In genomic region chr13:40764587-40765403, GRCh38 we compare ENCODE assay signal across 11 cellular contexts. TPM values are rescaled to one million over a fixed set of nuclear protein-coding genes. Genes with fewer than 3 reads are reported as not detected.
A peak's percentile ranks its signal among the peaks of the same experiment; 100 is the strongest.
DNase-seq lines count a peak whose midpoint lies in the region; ATAC-seq lines count a peak whose summit lies in the region.
"Had no signal": no experiment of that assay in that cellular context is flagged by ENCODE, and none has a peak within 500 bp of the region (broad histone marks: within the 10 kb centered on the region; RNA-seq: fewer than 3 reads in every experiment).

No MANE protein-coding gene starts in this region.

- POLR2A ChIA-PET in naive thymus-derived CD4-positive, alpha-beta T cell (lab: Charles Lee) = interaction anchor here (0.5 kb wide), 1 partner anchor 317 kb away, joined by 3 read pairs; no protein-coding TSS in a partner anchor

- peaks cover 20 to 56% (median 51%) of the 10 kb centered on the region in 7 donors for H3K4me1 Mint-ChIP-seq in naive thymus-derived CD4-positive, alpha-beta T cell

- no peak overlapping the region for H3K27ac ChIP-seq in naive thymus-derived CD4-positive, alpha-beta T cell (ENCODE audit: low read depth, low read length)
- H3K27ac ChIP-seq: left ventricle myocardium inferior, prostate gland had no signal

- intact Hi-C loops in naive thymus-derived CD4-positive, alpha-beta T cell (cut with micrococcal nuclease) = no loop called here

- H3K4me3 Mint-ChIP-seq in naive thymus-derived CD4-positive, alpha-beta T cell = peak overlapping the region in 3 of 10 donors; percentile 0 to 23 (median 4)

- peaks cover 0 to 13% (median 3%) of the 10 kb centered on the region in 3 experiments for H3K36me3 ChIP-seq in naive thymus-derived CD4-positive, alpha-beta T cell (ENCODE audit: control insufficient read depth in 2 of 3, insufficient read depth in 3 of 3, low read length in 3 of 3)
- H3K36me3 ChIP-seq: prostate gland had no signal

- peaks cover 4% of the 10 kb centered on the region in 2 donors for H3K4me1 ChIP-seq in naive thymus-derived CD4-positive, alpha-beta T cell (ENCODE audit: control insufficient read depth in 2 of 2, insufficient read depth in 2 of 2, low read length in 2 of 2)
- H3K4me1 ChIP-seq: prostate gland had no signal

- no peak overlapping the region for H3K4me3 ChIP-seq in naive thymus-derived CD4-positive, alpha-beta T cell (ENCODE audit: low read length)
- H3K4me3 ChIP-seq: left ventricle myocardium inferior, prostate gland had no signal

- H3K27me3 ChIP-seq in naive thymus-derived CD4-positive, alpha-beta T cell (ENCODE audit: control insufficient read depth in 2 of 2, insufficient read depth in 2 of 2, low read length in 2 of 2) = no peaks in the 10 kb centered on the region

- no peaks in the 10 kb centered on the region for H3K9me3 ChIP-seq in naive thymus-derived CD4-positive, alpha-beta T cell (ENCODE audit: control insufficient read depth in 2 of 3, low read length in 3 of 3)
- H3K9me3 ChIP-seq: left ventricle myocardium inferior, prostate gland had no signal

- peak overlapping the region in 5 of 9 donors; percentile 23 to 68 (median 49) for H3K27ac Mint-ChIP-seq in naive thymus-derived CD4-positive, alpha-beta T cell

- H3K36me3 Mint-ChIP-seq in naive thymus-derived CD4-positive, alpha-beta T cell = peaks cover 0 to 12% (median 0%) of the 10 kb centered on the region in 5 donors

- no peaks in the 10 kb centered on the region for H3K9me3 Mint-ChIP-seq in naive thymus-derived CD4-positive, alpha-beta T cell

- CTCF ChIA-PET in naive thymus-derived CD4-positive, alpha-beta T cell (lab: Charles Lee) = no interaction called here

- ATAC-seq in HG03045 (IDR thresholded peaks at IDR 0.05; ENCODE audit: unreplicated experiment) = peak; percentile 59
- ATAC-seq in naive thymus-derived CD4-positive, alpha-beta T cell = peak; percentile 79
- no peak for ATAC-seq in HG02759 (IDR thresholded peaks at IDR 0.05; ENCODE audit: unreplicated experiment)

- DNase-seq in EH (ENCODE audit: low read depth) (peak; percentile 1), MV-4-11 (lab: John Stamatoyannopoulos, UW) (no peak), kidney glomerular epithelial cell (lab: John Stamatoyannopoulos, UW) (no peak), NCI-H524 (lab: John Stamatoyannopoulos, UW) (no peak)
- peak; percentile 17 for DNase-seq in activated naive CD4-positive, alpha-beta T cell treated with anti-CD3 and anti-CD28 coated beads, Interleukin-2, amount 50 U/mL, for 16 hours
- peak in 2 of 9 donors; percentile 21 to 42 for DNase-seq in naive thymus-derived CD4-positive, alpha-beta T cell
- DNase-seq: left ventricle myocardium inferior, NCI-H1417 treated with DMSO at 0.1 percent for 48 hours had no signal

- no peaks in the 10 kb centered on the region for H3K27me3 Mint-ChIP-seq in naive thymus-derived CD4-positive, alpha-beta T cell

RNA-seq across cellular contexts. Expression of gene MRPS31, which starts 6.2 kb away (rescaled TPM):
- 10 to 100 TPM; 15.8 to 39.9 (median 34.7) TPM for total RNA-seq in naive thymus-derived CD4-positive, alpha-beta T cell
- polyA plus RNA-seq in naive thymus-derived CD4-positive, alpha-beta T cell = 10 to 100 TPM; 49.9 to 63.1 TPM

RNA-seq across cellular contexts. Expression of gene SLC25A15, which starts 24.6 kb away (rescaled TPM):
- total RNA-seq in naive thymus-derived CD4-positive, alpha-beta T cell = 10 to 100 TPM in 2 of 5 experiments, 1 to 10 TPM in 3; 4.3 to 11.8 (median 9.4) TPM
- polyA plus RNA-seq in naive thymus-derived CD4-positive, alpha-beta T cell = 10 to 100 TPM in 1 of 2 donors, 1 to 10 TPM in 1; 6.0 to 10.9 TPM

Comparison
In these comparisons a context has a peak if more than half of its experiments do, and no peak if none do; other contexts are left out.
1. DNase-seq: peak in EH (single experiment) and activated naive CD4-positive, alpha-beta T cell treated with anti-CD3 and anti-CD28 coated beads, Interleukin-2, amount 50 U/mL, for 16 hours (single experiment); none in MV-4-11 (single experiment), kidney glomerular epithelial cell (single experiment) and NCI-H524 (0 of 2).